In the genomic region with DNA sequence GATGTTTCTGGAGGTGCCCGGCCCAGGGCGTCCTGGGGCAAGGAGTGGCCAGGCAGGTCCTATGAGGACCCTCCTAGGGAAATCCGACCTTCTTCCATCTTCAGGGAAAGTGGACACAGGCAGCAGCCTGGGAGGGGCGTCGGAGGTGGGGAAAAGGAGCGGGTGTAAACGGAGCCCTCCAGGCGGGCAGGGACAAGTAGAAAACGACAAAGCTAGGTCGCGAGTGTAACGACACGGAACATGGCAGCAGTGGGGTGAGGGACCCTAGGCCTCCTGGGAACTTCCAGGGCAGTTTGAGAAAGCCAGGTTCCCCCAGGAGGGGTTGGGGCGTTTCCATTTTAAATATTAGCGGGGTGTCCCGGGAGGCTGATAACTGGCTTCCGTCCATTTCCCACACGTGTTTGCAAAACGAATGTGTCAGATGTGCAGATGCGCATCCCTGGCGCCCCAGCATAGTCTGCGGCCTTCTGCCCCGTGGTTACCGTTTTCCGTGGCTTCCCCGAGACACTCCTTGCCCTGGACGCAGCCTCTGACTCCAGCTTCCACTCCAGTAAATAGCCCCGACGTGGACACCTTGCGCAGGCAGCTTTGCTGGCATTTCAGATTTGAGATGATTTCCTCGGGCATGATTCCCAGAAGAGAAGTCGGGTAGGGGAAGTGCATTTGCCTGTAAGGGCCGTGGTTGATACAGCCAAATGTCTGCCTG, we compare ENCODE assay signal across 9 cellular contexts. TPM values are rescaled to one million over a fixed set of nuclear protein-coding genes. Genes with fewer than 3 reads are reported as not detected.
DNase-seq lines count a peak whose midpoint lies in the region; ATAC-seq, FAIRE-seq and TF ChIP-seq lines count a peak whose summit lies in the region.
"Not testable (repeated sequence)": the region's sequence is repeated elsewhere in the genome, so short reads cannot be mapped to it uniquely, and the experiment has no call there.
"Had no signal": no experiment of that assay in that cellular context is flagged by ENCODE, and none has a peak within 500 bp of the region (broad histone marks: within the 10 kb centered on the region; RNA-seq: fewer than 3 reads in every experiment).

No MANE protein-coding gene starts in this region.

- H3K9me1 ChIP-seq in IMR-90 (ENCODE audit: insufficient read depth, low read length); keratinocyte (ENCODE audit: control insufficient read depth, extremely low read depth, insufficient read depth, low read length): not testable (repeated sequence)

- TF ChIP-seq POLR2A in IMR-90 (IDR thresholded peaks at IDR 0.05; ENCODE audit: low read depth, low read length); esophagus muscularis mucosa (IDR thresholded peaks at IDR 0.05; ENCODE audit: low read depth); suprapubic skin (IDR thresholded peaks at IDR 0.05): not testable (repeated sequence)

- TF ChIP-seq RAD21 in IMR-90 (IDR thresholded peaks at IDR 0.05; ENCODE audit: low read length): not testable (repeated sequence)

- peaks cover under 1 to 15% (median 3%) of the 10 kb centered on the region in 7 donors for H3K9me3 Mint-ChIP-seq in CD14-positive monocyte
- H3K9me3 Mint-ChIP-seq in activated B cell treated with CpG ODN at 0.5 μM for 24 hours; astrocyte (ENCODE audit: unreplicated experiment): not testable (repeated sequence)

- not testable (repeated sequence) for H2AK9ac ChIP-seq in IMR-90 (replicated peaks; ENCODE audit: low read depth, low read length, poor library complexity)

- H3K36me3 ChIP-seq in IMR-90 (ENCODE audit: control insufficient read depth, insufficient read depth, low read length); astrocyte (ENCODE audit: insufficient read depth, low read length); esophagus muscularis mucosa; keratinocyte (ENCODE audit: control insufficient read depth in 2 of 2, extremely low read depth in 1 of 2, insufficient read depth in 2 of 2, low read length in 2 of 2); neutrophil; suprapubic skin: not testable (repeated sequence)

- H3K9me3 ChIP-seq in IMR-90 (ENCODE audit: control insufficient read depth, insufficient read depth, low read length); astrocyte (ENCODE audit: insufficient read depth, low read depth, low read length); esophagus muscularis mucosa; keratinocyte (ENCODE audit: control insufficient read depth, low read depth, low read length); neutrophil; suprapubic skin: not testable (repeated sequence)

- H3K27ac ChIP-seq in IMR-90 (ENCODE audit: insufficient read depth, low read length); astrocyte (ENCODE audit: low read depth, low read length); esophagus muscularis mucosa (replicated peaks in 1 of 4); keratinocyte (ENCODE audit: control insufficient read depth, insufficient read depth, low read length); neutrophil; suprapubic skin: not testable (repeated sequence)

- H3K27me3 ChIP-seq in IMR-90 (ENCODE audit: control insufficient read depth, insufficient read depth, low read length); astrocyte (ENCODE audit: insufficient read depth, low read length); esophagus muscularis mucosa; keratinocyte (ENCODE audit: control insufficient read depth, extremely low read depth, insufficient read depth, low read length); neutrophil; suprapubic skin: not testable (repeated sequence)

- not testable (repeated sequence) for H3K79me2 ChIP-seq in astrocyte (ENCODE audit: insufficient read depth, low read length); keratinocyte (ENCODE audit: control insufficient read depth, insufficient read depth, low read length)

- not testable (repeated sequence) for H3K23ac ChIP-seq in IMR-90 (ENCODE audit: low read depth, low read length)

- H3K56ac ChIP-seq in IMR-90 (ENCODE audit: extremely low read depth, insufficient read depth, low read length): not testable (repeated sequence)

- intact Hi-C loops in CD14-positive monocyte (cut with micrococcal nuclease): loop anchor here (5.0 to 10.0 kb wide), 2 partner anchors 41 to 49 kb away; a partner anchor contains a TSS
- intact Hi-C loops in IMR-90 (cut with micrococcal nuclease): loop anchor here (5.0 kb wide), 2 partner anchors 124 to 189 kb away; no protein-coding TSS in a partner anchor
- intact Hi-C loops in activated B cell treated with CpG ODN at 0.5 μM for 24 hours (cut with micrococcal nuclease): loop anchor here (1.0 to 10.0 kb wide), 2 partner anchors 35 to 131 kb away; no protein-coding TSS in a partner anchor
- intact Hi-C loops in esophagus muscularis mucosa (cut with DNase I): not testable (repeated sequence)

- H4K20me1 ChIP-seq in IMR-90 (ENCODE audit: insufficient read depth, low read length); astrocyte (ENCODE audit: insufficient read depth, low read length); keratinocyte (ENCODE audit: control insufficient read depth, extremely low read depth, insufficient read depth, low read length): not testable (repeated sequence)

- BruUV-seq in IMR-90 (replicated peaks; lab: Mats Ljungman, UMichigan): not testable (repeated sequence)

- H3K4me1 Mint-ChIP-seq in CD14-positive monocyte: peaks cover 33% of the 10 kb centered on the region
- peaks cover 26% of the 10 kb centered on the region for H3K4me1 Mint-ChIP-seq in activated B cell treated with CpG ODN at 0.5 μM for 24 hours
- not testable (repeated sequence) for H3K4me1 Mint-ChIP-seq in astrocyte (ENCODE audit: low read depth, unreplicated experiment)

- not testable (repeated sequence) for H3K14ac ChIP-seq in IMR-90 (replicated peaks; ENCODE audit: low read depth, low read length)

- CTCF ChIA-PET in IMR-90 (lab: Yijun Ruan, JAX); activated B cell treated with CpG ODN at 0.5 μM for 24 hours (lab: Charles Lee): not testable (repeated sequence)

- not testable (repeated sequence) for H3K36me3 Mint-ChIP-seq in CD14-positive monocyte; activated B cell treated with CpG ODN at 0.5 μM for 24 hours (ENCODE audit: low read depth); astrocyte (ENCODE audit: low read depth, unreplicated experiment)

- peak; percentile 29 for DNase-seq in CD14-positive monocyte (ENCODE audit: low spot score)
- not testable (repeated sequence) for DNase-seq in IMR-90; activated B cell treated with CpG ODN at 0.5 μM for 24 hours; astrocyte (ENCODE audit: low read depth); esophagus muscularis mucosa (ENCODE audit: extremely low spot score); keratinocyte (ENCODE audit: low read depth, low spot score)
- peak; percentile 70 to 81 for DNase-seq in suprapubic skin (ENCODE audit: low spot score in 2 of 2)

- H4K5ac ChIP-seq in IMR-90 (ENCODE audit: low read depth, low read length): not testable (repeated sequence)

- not testable (repeated sequence) for TF ChIP-seq EP300 in esophagus muscularis mucosa (IDR thresholded peaks at IDR 0.05); suprapubic skin (IDR thresholded peaks at IDR 0.05)

- H2AK5ac ChIP-seq in IMR-90 (ENCODE audit: low read depth, low read length): not testable (repeated sequence)

- dilution Hi-C loops in IMR-90 (cut with HindIII; ENCODE audit: low sequenced_read_pairs, unreplicated experiment); keratinocyte (cut with MboI; ENCODE audit: extremely low pct_ligation_motif_present, low sequenced_read_pairs): not testable (repeated sequence)

- H3K4me2 ChIP-seq in IMR-90 (ENCODE audit: low read depth, low read length): peak overlapping the region; percentile 19; the same call in 1 of the 2 replicates
- peak overlapping the region; percentile 91 for H3K4me2 ChIP-seq in astrocyte (ENCODE audit: low read length)
- peak overlapping the region; percentile 60 for H3K4me2 ChIP-seq in keratinocyte (ENCODE audit: control insufficient read depth, extremely low read depth, insufficient read depth, low read depth, low read length)

- 28% methylated on average over 14 of the region's 33 CpGs; no CpG with 5 or more reads in 1 of the 2 experiments for WGBS in IMR-90 (ENCODE audit: extremely low coverage in 2 of 2, insufficient read length in 1 of 2), 2 experiments
- 51% methylated on average over 31 of the region's 33 CpGs for WGBS in esophagus muscularis mucosa
- 42% methylated on average over 31 of the region's 33 CpGs for WGBS in suprapubic skin

- TF ChIP-seq CTCF in CD14-positive monocyte (IDR thresholded peaks at IDR 0.05); IMR-90 (conservative IDR thresholded peaks at IDR 0.05; ENCODE audit: low read depth, low read length); activated B cell treated with CpG ODN at 0.5 μM for 24 hours (IDR thresholded peaks at IDR 0.05); astrocyte (IDR thresholded peaks at IDR 0.05; ENCODE audit: insufficient read depth, low read depth, low read length); esophagus muscularis mucosa (IDR thresholded peaks at IDR 0.05); keratinocyte (optimal IDR thresholded peaks at IDR 0.05 in 1 of 3, IDR thresholded peaks at IDR 0.05 in 1 of 3, conservative IDR thresholded peaks at IDR 0.05 in 1 of 3; ENCODE audit: extremely low read depth in 1 of 3, insufficient read depth in 2 of 3, low read length in 3 of 3); neutrophil (IDR thresholded peaks at IDR 0.05); suprapubic skin (IDR thresholded peaks at IDR 0.05): not testable (repeated sequence)

- H3K9ac ChIP-seq in IMR-90 (ENCODE audit: low read depth, low read length); astrocyte (ENCODE audit: low read length); keratinocyte (ENCODE audit: control insufficient read depth, extremely low read depth, insufficient read depth, low read length): not testable (repeated sequence)

- H3K18ac ChIP-seq in IMR-90 (ENCODE audit: low read depth, low read length): not testable (repeated sequence)

- FAIRE-seq in astrocyte (lab: Jason Lieb, UNC); keratinocyte (lab: Jason Lieb, UNC): not testable (repeated sequence)

- H2BK120ac ChIP-seq in IMR-90 (ENCODE audit: low read depth, low read length): not testable (repeated sequence)

- H3K27me3 Mint-ChIP-seq in CD14-positive monocyte (ENCODE audit: low read depth in 3 of 3) (peaks cover 3 to 13% (median 4%) of the 10 kb centered on the region in 3 donors), astrocyte (ENCODE audit: low read depth, unreplicated experiment) (peaks cover 28% of the 10 kb centered on the region)
- not testable (repeated sequence) for H3K27me3 Mint-ChIP-seq in activated B cell treated with CpG ODN at 0.5 μM for 24 hours

- ATAC-seq in IMR-90 (ENCODE audit: low read depth): peak; percentile 49
- not testable (repeated sequence) for ATAC-seq in activated B cell treated with CpG ODN at 0.5 μM for 24 hours (ENCODE audit: low read depth)

- H3K4me1 ChIP-seq in IMR-90 (ENCODE audit: control insufficient read depth, insufficient read depth, low read length); astrocyte (ENCODE audit: insufficient read depth, low read length); esophagus muscularis mucosa; keratinocyte (ENCODE audit: control insufficient read depth, extremely low read depth, insufficient read depth, low read length): not testable (repeated sequence)
- peaks cover 18 to 28% of the 10 kb centered on the region in 2 experiments for H3K4me1 ChIP-seq in neutrophil (ENCODE audit: control insufficient read depth in 1 of 2, insufficient read depth in 1 of 2, low read depth in 1 of 2, low read length in 1 of 2)
- peaks cover 13% of the 10 kb centered on the region for H3K4me1 ChIP-seq in suprapubic skin

- POLR2A ChIA-PET in IMR-90 (lab: Charles Lee; ENCODE audit: unreplicated experiment); activated B cell treated with CpG ODN at 0.5 μM for 24 hours (lab: Charles Lee): not testable (repeated sequence)

- H3K27ac Mint-ChIP-seq in CD14-positive monocyte: peak overlapping the region in 1 of 7 donors; percentile 50
- H3K27ac Mint-ChIP-seq in activated B cell treated with CpG ODN at 0.5 μM for 24 hours; astrocyte (ENCODE audit: unreplicated experiment): not testable (repeated sequence)

- H4K8ac ChIP-seq in IMR-90 (ENCODE audit: low read depth in 2 of 2, low read length in 2 of 2): not testable (repeated sequence)

- H3K4ac ChIP-seq in IMR-90 (ENCODE audit: low read depth, low read length): not testable (repeated sequence)

- H2BK5ac ChIP-seq in IMR-90 (ENCODE audit: low read depth, low read length, poor library complexity, severe bottlenecking): not testable (repeated sequence)

- not testable (repeated sequence) for H3K79me1 ChIP-seq in IMR-90 (ENCODE audit: low read depth in 1 of 2, low read length in 2 of 2)

- not testable (repeated sequence) for H4K91ac ChIP-seq in IMR-90 (ENCODE audit: insufficient read depth, low read depth, low read length)

- not testable (repeated sequence) for H2BK15ac ChIP-seq in IMR-90 (ENCODE audit: low read depth, low read length)

- H2AFZ ChIP-seq in IMR-90 (replicated peaks; ENCODE audit: low read length, poor library complexity) (peak overlapping the region; percentile 43), astrocyte (ENCODE audit: low read depth, low read length) (peak overlapping the region; percentile 91)
- H2AFZ ChIP-seq in keratinocyte (ENCODE audit: control insufficient read depth, low read length): not testable (repeated sequence)

- in situ Hi-C loops in IMR-90 (cut with MboI; ENCODE audit: low sequenced_read_pairs): loop anchor here (25.0 kb wide), 1 partner anchor 464 kb away; no protein-coding TSS in a partner anchor

- H2BK20ac ChIP-seq in IMR-90 (ENCODE audit: low read depth, low read length): not testable (repeated sequence)

- H3K4me3 Mint-ChIP-seq in CD14-positive monocyte (peak overlapping the region; percentile 85 to 94), activated B cell treated with CpG ODN at 0.5 μM for 24 hours (peak overlapping the region; percentile 93), astrocyte (ENCODE audit: unreplicated experiment) (peak overlapping the region; percentile 90)

- not testable (repeated sequence) for H3K4me3 ChIP-seq in IMR-90 (ENCODE audit: insufficient read depth, low read depth, low read length); keratinocyte (ENCODE audit: control insufficient read depth in 2 of 3, extremely low read depth in 1 of 3, insufficient read depth in 2 of 3, low read depth in 1 of 3, low read length in 3 of 3)
- H3K4me3 ChIP-seq in astrocyte (ENCODE audit: insufficient read depth, low read depth, low read length): peak overlapping the region; percentile 68
- H3K4me3 ChIP-seq in esophagus muscularis mucosa: peak overlapping the region; percentile 65 to 74 (median 68)
- peak overlapping the region; percentile 68 to 73 for H3K4me3 ChIP-seq in neutrophil (ENCODE audit: low read depth in 1 of 2, low read length in 1 of 2)
- peak overlapping the region; percentile 68 for H3K4me3 ChIP-seq in suprapubic skin

RNA-seq across cellular contexts. Expression of a gene that starts 39.0 kb away (rescaled TPM):
- polyA plus RNA-seq in CD14-positive monocyte (100 to 1,000 TPM; 107 to 166 TPM), IMR-90 (2012; rRNA removed) (72.6 and 82.2 TPM in 2 replicates), keratinocyte (19.0 to 70.2 TPM (median 22.4 TPM) in 3 replicates)
- total RNA-seq in IMR-90 (2012; rRNA removed) (23.5 and 25.0 TPM in 2 replicates), activated B cell treated with CpG ODN at 0.5 μM for 24 hours (75.1 and 81.1 TPM in 2 replicates), astrocyte (35.5 and 44.3 TPM in 2 replicates), esophagus muscularis mucosa (10 to 100 TPM; 23.3 to 42.4 (median 30.5) TPM), suprapubic skin (10 to 100 TPM; 54.5 to 97.4 (median 72.9) TPM)
- polyA plus RNA-seq in IMR-90 (2012; cell fraction: cytosol; rRNA removed): 80.0 and 96.7 TPM in 2 replicates
- polyA plus RNA-seq in IMR-90 (2012; cell fraction: nucleus; rRNA removed; ENCODE audit: low replicate concordance): 106 and 189 TPM in 2 replicates
- 41.8 TPM for polyA plus RNA-seq in keratinocyte (2011; ENCODE audit: low read depth)
- 33.6 and 51.5 TPM in 2 replicates for polyA plus RNA-seq in keratinocyte (2011; cell fraction: cytosol; rRNA removed)
- polyA plus RNA-seq in keratinocyte (2011; cell fraction: nucleus; rRNA removed): 46.5 and 55.1 TPM in 2 replicates
- polyA plus RNA-seq in keratinocyte (2012; ENCODE audit: low replicate concordance): 56.4 and 72.9 TPM in 2 replicates
- polyA minus RNA-seq in keratinocyte: 23.0 to 102 TPM (median 29.5 TPM) in 3 replicates
- polyA minus RNA-seq in keratinocyte (2011; cell fraction: cytosol; rRNA and poly(A)+ RNA removed): 36.1 TPM
- 21.7 and 28.8 TPM in 2 replicates for polyA minus RNA-seq in keratinocyte (2011; cell fraction: nucleus; rRNA and poly(A)+ RNA removed)

RNA-seq across cellular contexts. Expression of a gene that starts 52.6 kb away (rescaled TPM):
- polyA plus RNA-seq in CD14-positive monocyte: not detected
- total RNA-seq in IMR-90 (2012; rRNA removed): under 0.01 and 0.28 TPM in 2 replicates
- 0.10 and 0.13 TPM in 2 replicates for polyA plus RNA-seq in IMR-90 (2012; rRNA removed)
- polyA plus RNA-seq in IMR-90 (2012; cell fraction: cytosol; rRNA removed): 0.14 and 0.32 TPM in 2 replicates
- 0.13 and 0.17 TPM in 2 replicates for polyA plus RNA-seq in IMR-90 (2012; cell fraction: nucleus; rRNA removed; ENCODE audit: low replicate concordance)
- not detected in 2 replicates for total RNA-seq in activated B cell treated with CpG ODN at 0.5 μM for 24 hours
- total RNA-seq in astrocyte: 1.2 and 1.3 TPM in 2 replicates
- 1 to 10 TPM in 3 of 4 donors, under 1 TPM in 1; 0.83 to 2.1 (median 1.5) TPM for total RNA-seq in esophagus muscularis mucosa
- 0.04 to 0.15 TPM (median 0.07 TPM) in 3 replicates for polyA plus RNA-seq in keratinocyte
- polyA plus RNA-seq in keratinocyte (2011; ENCODE audit: low read depth): not detected
- polyA plus RNA-seq in keratinocyte (2011; cell fraction: cytosol; rRNA removed): 0.07 and 0.19 TPM in 2 replicates
- 0.23 and 0.49 TPM in 2 replicates for polyA plus RNA-seq in keratinocyte (2011; cell fraction: nucleus; rRNA removed)
- polyA plus RNA-seq in keratinocyte (2012; ENCODE audit: low replicate concordance): 0.06 and 0.16 TPM in 2 replicates
- polyA minus RNA-seq in keratinocyte: 0.03 to 0.53 TPM (median 0.20 TPM) in 3 replicates
- polyA minus RNA-seq in keratinocyte (2011; cell fraction: cytosol; rRNA and poly(A)+ RNA removed): 0.38 TPM
- 0.23 and 0.74 TPM in 2 replicates for polyA minus RNA-seq in keratinocyte (2011; cell fraction: nucleus; rRNA and poly(A)+ RNA removed)
- total RNA-seq in suprapubic skin: 10 to 100 TPM in 1 of 4 donors, 1 to 10 TPM in 2, under 1 TPM in 1; 0.56 to 10.5 (median 5.6) TPM
- total RNA-seq: activated CD8-positive, alpha-beta memory T cell treated with anti-CD3 and anti-CD28 coated beads for 36 hours had no signal

Comparison
In these comparisons a context has a peak if more than half of its experiments do, and no peak if none do; other contexts are left out.
1. H3K4me2 ChIP-seq: peak in every context shown above with its lines; median percentile 91 in astrocyte; 60 in keratinocyte; 19 in IMR-90.